In genomic region chr15:93288718-93289117, GRCh38 we compare ENCODE assay signal across 25 cellular contexts.
DNase-seq lines count a peak whose midpoint lies in the region; ATAC-seq lines count a peak whose summit lies in the region.
"Had no signal": no experiment of that assay in that cellular context is flagged by ENCODE, and none has a peak within 500 bp of the region (broad histone marks: within the 10 kb centered on the region; RNA-seq: fewer than 3 reads in every experiment).

No MANE protein-coding gene starts in this region.

- ATAC-seq in activated CD4-positive, CD25-positive, alpha-beta regulatory T cell treated with anti-CD3 and anti-CD28 coated beads, Interleukin-2, amount 50 U/mL, for 24 hours: no peak
- ATAC-seq: activated naive CD4-positive, alpha-beta T cell treated with anti-CD3 and anti-CD28 coated beads, Interleukin-2, amount 50 U/mL, for 72 hours; HepG2; naive thymus-derived CD8-positive, alpha-beta T cell; stimulated activated naive CD8-positive, alpha-beta T cell treated with anti-CD3 and anti-CD28 coated beads, Interleukin-15, Interleukin-2, amounts not matched to agents 100 U/mL and 50 U/mL, for 24 hours had no signal

- in situ Hi-C loops in G401 (cut with HindIII; ENCODE audit: low sequenced_read_pairs): no loop called here

- DNase-seq in G401 (ENCODE audit: low spot score) (peak; percentile 15), amygdala (lab: John Stamatoyannopoulos, UW) (peak in 31 of 56 donors; percentile 6 to 70 (median 34)), medulla oblongata (ENCODE audit: extremely low spot score) (peak; percentile 62), putamen (ENCODE audit: low spot score) (peak; percentile 49), GOT3 (lab: John Stamatoyannopoulos, UW) (no peak), NCI-H2107 treated with DMSO at 0.1 percent for 48 hours (lab: John Stamatoyannopoulos, UW; ENCODE audit: unreplicated experiment) (no peak)
- DNase-seq: activated CD4-positive, alpha-beta T cell treated with anti-CD3 and anti-CD28 coated beads for 48 hours; BE2C; central memory CD4-positive, alpha-beta T cell; DMS153; foreskin fibroblast; HCEC 1CT; Kasumi-1; MV-4-11; naive thymus-derived CD8-positive, alpha-beta T cell; NCI-H1436; ovary; RPMI8226; SJCRH30; stimulated activated CD4-positive, alpha-beta T cell treated with anti-CD3 and anti-CD28 coated beads, Interleukin-1b, Interleukin-23, amount 100 ng/mL, for 48 hours; stimulated activated naive CD8-positive, alpha-beta T cell treated with anti-CD3 and anti-CD28 coated beads, Interleukin-15, Interleukin-2, amounts not matched to agents 100 U/mL and 50 U/mL, for 24 hours; T-helper 9 cell had no signal

Comparison
In these comparisons a context has a peak if more than half of its experiments do, and no peak if none do; other contexts are left out.
1. DNase-seq: peak in G401 (single experiment), amygdala (31 of 56), medulla oblongata (single experiment) and putamen (single experiment); none in GOT3 (single experiment) and NCI-H2107 treated with DMSO at 0.1 percent for 48 hours (single experiment).